ENCODE assay signal across 8 cellular contexts in the genomic region with DNA sequence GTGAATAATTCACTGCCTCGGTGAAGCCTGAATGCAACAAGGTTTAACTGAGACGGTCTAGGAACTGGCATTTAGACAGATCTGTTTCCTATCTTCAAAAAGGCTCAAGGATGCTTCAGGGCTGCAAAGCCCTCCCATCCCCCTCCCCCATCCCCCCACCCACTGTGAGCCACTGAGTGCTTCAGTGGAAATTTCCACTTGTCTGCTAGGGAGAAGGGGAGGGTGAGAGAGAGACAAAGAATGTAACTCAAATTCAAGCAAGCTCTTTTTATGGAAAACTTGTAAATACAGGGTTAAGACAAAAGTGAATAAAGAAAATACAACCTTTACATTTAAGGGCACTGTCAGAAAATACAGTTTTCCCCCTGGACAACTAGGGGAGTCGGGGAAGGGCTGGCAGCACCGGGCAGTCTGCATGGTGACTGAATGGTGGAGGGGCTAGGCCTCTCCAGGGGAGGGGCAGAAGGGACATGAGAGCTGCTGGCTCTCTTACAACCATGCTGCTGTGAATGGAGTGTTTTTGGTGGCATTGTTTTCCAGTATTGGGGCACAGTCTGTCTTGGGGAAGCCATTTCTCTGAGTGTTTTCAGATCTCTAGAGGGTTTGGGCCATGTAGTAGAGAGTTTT. TPM values are rescaled to one million over a fixed set of nuclear protein-coding genes. Genes with fewer than 3 reads are reported as not detected.
A peak's percentile ranks its signal among the peaks of the same experiment; 100 is the strongest.
DNase-seq lines count a peak whose midpoint lies in the region; ATAC-seq and TF ChIP-seq lines count a peak whose summit lies in the region.

No MANE protein-coding gene starts in this region.

- DNase-seq in CD4-positive, alpha-beta T cell, result no peak
- DNase-seq in Panc1 (ENCODE audit: low read depth, low spot score), result no peak
- DNase-seq in effector memory CD8-positive, alpha-beta T cell, result no peak
- DNase-seq in neural progenitor cell (ENCODE audit: low spot score), result peak; percentile 65
- DNase-seq in NCI-H82 (lab: John Stamatoyannopoulos, UW), result no peak

- H3K27me3 Mint-ChIP-seq in CD4-positive, alpha-beta T cell, result no peaks in the 10 kb centered on the region
- no peaks in the 10 kb centered on the region for H3K27me3 Mint-ChIP-seq in effector memory CD8-positive, alpha-beta T cell
- peaks cover 2% of the 10 kb centered on the region for H3K27me3 Mint-ChIP-seq in neural progenitor cell (ENCODE audit: insufficient read depth, low read depth)

- H3K79me2 ChIP-seq in neural progenitor cell (ENCODE audit: low read depth), result peaks cover 100% of the 10 kb centered on the region

- POLR2A ChIA-PET in CD4-positive, alpha-beta T cell (lab: Charles Lee), result interaction anchor here (0.8 to 1.7 kb wide), 10 partner anchors 9 to 206 kb away, joined by 3 to 10 read pairs (median 4); partner anchors contain the start of genes MRPS6 and SLC5A3
- POLR2A ChIA-PET in Panc1 (lab: Charles Lee), result no interaction called here

- H3K4me1 ChIP-seq in Panc1 (ENCODE audit: control insufficient read depth, insufficient read depth, low read length) (peaks cover 49% of the 10 kb centered on the region), neural progenitor cell (peaks cover 55% of the 10 kb centered on the region)

- ATAC-seq in CD4-positive, alpha-beta T cell (ENCODE audit: poor library complexity), result no peak
- no peak for ATAC-seq in Panc1
- ATAC-seq in effector memory CD8-positive, alpha-beta T cell (replicated peaks), result no peak
- ATAC-seq in GM21390 (IDR thresholded peaks at IDR 0.05; ENCODE audit: unreplicated experiment), result no peak
- no peak for ATAC-seq in HG03039 (IDR thresholded peaks at IDR 0.05; ENCODE audit: unreplicated experiment)
- ATAC-seq in GM21526 (IDR thresholded peaks at IDR 0.05; ENCODE audit: low FRiP score, unreplicated experiment), result no peak

- BruUV-seq in Panc1 (replicated peaks; lab: Mats Ljungman, UMichigan), result no TSS peak

- intact Hi-C loops in CD4-positive, alpha-beta T cell (cut with DNase I, micrococcal nuclease), result loop anchor here (1.0 to 5.0 kb wide), 9 partner anchors 38 to 218 kb away; no protein-coding TSS in a partner anchor
- intact Hi-C loops in Panc1 (cut with micrococcal nuclease; ENCODE audit: unreplicated experiment), result no loop called here

- no peaks in the 10 kb centered on the region for H3K9me3 ChIP-seq in CD4-positive, alpha-beta T cell (ENCODE audit: control insufficient read depth, low read length)
- no peaks in the 10 kb centered on the region for H3K9me3 ChIP-seq in Panc1 (ENCODE audit: control insufficient read depth, insufficient read depth, low read depth, low read length)
- H3K9me3 ChIP-seq in neural progenitor cell (ENCODE audit: low read depth), result no peaks in the 10 kb centered on the region

- peak overlapping the region; percentile 71 for H3K4me3 Mint-ChIP-seq in CD4-positive, alpha-beta T cell
- peak overlapping the region in 1 of 2 donors; percentile 25 for H3K4me3 Mint-ChIP-seq in effector memory CD8-positive, alpha-beta T cell
- H3K4me3 Mint-ChIP-seq in neural progenitor cell, result peak overlapping the region; percentile 79

- peaks cover 37% of the 10 kb centered on the region for H4K20me1 ChIP-seq in neural progenitor cell (ENCODE audit: low read depth)

- H2AFZ ChIP-seq in neural progenitor cell (replicated peaks), result no peak overlapping the region

- CTCF ChIA-PET in CD4-positive, alpha-beta T cell (lab: Charles Lee), result interaction anchor here (0.9 to 2.9 kb wide), 8 partner anchors 18 to 237 kb away, joined by 3 to 20 read pairs (median 4); no protein-coding TSS in a partner anchor
- CTCF ChIA-PET in Panc1 (lab: Charles Lee), result interaction anchor here (0.7 kb wide), 1 partner anchor 57 kb away, joined by 7 read pairs; the partner anchor contains the start of genes MRPS6 and SLC5A3

- peak overlapping the region; percentile 91 for H3K27ac Mint-ChIP-seq in CD4-positive, alpha-beta T cell
- H3K27ac Mint-ChIP-seq in effector memory CD8-positive, alpha-beta T cell, result peak overlapping the region; percentile 89 to 90
- peak overlapping the region; percentile 98 for H3K27ac Mint-ChIP-seq in neural progenitor cell

- in situ Hi-C loops in Panc1 (cut with HindIII; ENCODE audit: low pct_unique_long_range_greater_than_20kb, low sequenced_read_pairs), result no loop called here

- no peaks in the 10 kb centered on the region for H3K9me3 Mint-ChIP-seq in CD4-positive, alpha-beta T cell
- no peaks in the 10 kb centered on the region for H3K9me3 Mint-ChIP-seq in effector memory CD8-positive, alpha-beta T cell
- peaks cover 30% of the 10 kb centered on the region for H3K9me3 Mint-ChIP-seq in neural progenitor cell

- H3K27me3 ChIP-seq in CD4-positive, alpha-beta T cell (ENCODE audit: control insufficient read depth, insufficient read depth, low read length), result no peaks in the 10 kb centered on the region
- H3K27me3 ChIP-seq in Panc1 (ENCODE audit: control insufficient read depth, insufficient read depth, low read length) (no peaks in the 10 kb centered on the region), neural progenitor cell (no peaks in the 10 kb centered on the region)

- peak overlapping the region; percentile 64 for H3K4me2 ChIP-seq in neural progenitor cell

- peaks cover 65% of the 10 kb centered on the region for H3K36me3 Mint-ChIP-seq in CD4-positive, alpha-beta T cell (ENCODE audit: low read depth)
- peaks cover 17% of the 10 kb centered on the region for H3K36me3 Mint-ChIP-seq in effector memory CD8-positive, alpha-beta T cell (ENCODE audit: insufficient read depth)
- H3K36me3 Mint-ChIP-seq in neural progenitor cell, result peaks cover 49% of the 10 kb centered on the region

- H3K27ac ChIP-seq in CD4-positive, alpha-beta T cell (ENCODE audit: low read depth, low read length), result peak overlapping the region; percentile 54
- H3K27ac ChIP-seq in Panc1 (ENCODE audit: low read length) (peak overlapping the region; percentile 78), neural progenitor cell (peak overlapping the region; percentile 75)

- peaks cover 28% of the 10 kb centered on the region for H3F3A ChIP-seq in neural progenitor cell (ENCODE audit: low read depth)

- H3K4me3 ChIP-seq in Panc1 (ENCODE audit: low read depth in 2 of 2, low read length in 2 of 2), result no peak overlapping the region
- H3K4me3 ChIP-seq in neural progenitor cell, result peak overlapping the region; percentile 28

- peaks cover 94% of the 10 kb centered on the region for H3K4me1 Mint-ChIP-seq in CD4-positive, alpha-beta T cell (ENCODE audit: low read depth)
- peaks cover 41 to 75% of the 10 kb centered on the region in 2 donors for H3K4me1 Mint-ChIP-seq in effector memory CD8-positive, alpha-beta T cell (ENCODE audit: low read depth in 2 of 2)
- H3K4me1 Mint-ChIP-seq in neural progenitor cell, result peaks cover 68% of the 10 kb centered on the region

- H3K36me3 ChIP-seq in Panc1 (ENCODE audit: control insufficient read depth, insufficient read depth, low read length), result no peaks in the 10 kb centered on the region
- H3K36me3 ChIP-seq in neural progenitor cell, result no peaks in the 10 kb centered on the region

- H3K9ac ChIP-seq in neural progenitor cell, result no peak overlapping the region

- TF ChIP-seq CTCF in CD4-positive, alpha-beta T cell (IDR thresholded peaks at IDR 0.05), result no peak
- TF ChIP-seq CTCF in Panc1 (IDR thresholded peaks at IDR 0.05) (no peak), neural progenitor cell (IDR thresholded peaks at IDR 0.05) (no peak)

RNA-seq across cellular contexts. Expression of gene MRPS6, which starts 56.7 kb away (rescaled TPM):
- 10 to 100 TPM; 13.5 to 14.4 TPM for total RNA-seq in CD4-positive, alpha-beta T cell
- total RNA-seq in Panc1 (2021; ENCODE audit: unreplicated experiment) (109 TPM), neural progenitor cell (ENCODE audit: low replicate concordance) (67.5 and 108 TPM in 2 replicates)
- polyA plus RNA-seq in Panc1 (2012; ENCODE audit: insufficient read length), result 70.0 TPM

RNA-seq across cellular contexts. Expression of gene SLC5A3, which starts 56.7 kb away (rescaled TPM):
- total RNA-seq in CD4-positive, alpha-beta T cell, result 1 to 10 TPM; 4.6 to 4.9 TPM
- 29.4 TPM for total RNA-seq in Panc1 (2021; ENCODE audit: unreplicated experiment)
- 6.6 TPM for polyA plus RNA-seq in Panc1 (2012; ENCODE audit: insufficient read length)
- total RNA-seq in neural progenitor cell (ENCODE audit: low replicate concordance), result 31.8 and 44.3 TPM in 2 replicates
